In genomic region chr20:18585134-18585533, GRCh38 we compare ENCODE assay signal across 9 cellular contexts. TPM values are rescaled to one million over a fixed set of nuclear protein-coding genes. Genes with fewer than 3 reads are reported as not detected.
DNase-seq lines count a peak whose midpoint lies in the region; ATAC-seq, FAIRE-seq and TF ChIP-seq lines count a peak whose summit lies in the region.
"Had no signal": no experiment of that assay in that cellular context is flagged by ENCODE, and none has a peak within 500 bp of the region (broad histone marks: within the 10 kb centered on the region; RNA-seq: fewer than 3 reads in every experiment).

No MANE protein-coding gene starts in this region.

- intact Hi-C loops in HepG2 (cut with micrococcal nuclease; ENCODE audit: unreplicated experiment): loop anchor here (1.0 to 5.0 kb wide), 3 partner anchors 18 to 207 kb away; partner anchors contain the start of genes DZANK1, POLR3F and SMIM26
- intact Hi-C loops in ovary (cut with DNase I): no loop called here

- H3K4me3 ChIP-seq in MG63 (no peak overlapping the region), choroid plexus epithelial cell (ENCODE audit: low read depth, low read length) (no peak overlapping the region), HepG2 (replicated peaks in 1 of 3; ENCODE audit: insufficient read depth in 1 of 3, low read depth in 2 of 3, low read length in 3 of 3) (no peak overlapping the region), osteoblast (ENCODE audit: insufficient read depth, low read length) (no peak overlapping the region), ovary (no peak overlapping the region)
- H3K4me3 ChIP-seq: gastrocnemius medialis had no signal

- H3K4me2 ChIP-seq in HepG2 (ENCODE audit: low read depth, low read length): peak overlapping the region; percentile 3; the same call in 1 of the 2 replicates
- no peak overlapping the region for H3K4me2 ChIP-seq in osteoblast (ENCODE audit: insufficient read depth, low read length)

- in situ Hi-C loops in HepG2 (cut with HindIII; ENCODE audit: extremely low pct_ligation_motif_present, low pct_unique_long_range_greater_than_20kb) (no loop called here), GM13976 (cut with MboI; ENCODE audit: low sequenced_read_pairs, unreplicated experiment) (no loop called here)

- FAIRE-seq in HepG2 (lab: Jason Lieb, UNC): peak; percentile 26

- POLR2A ChIA-PET in HepG2 (lab: Yijun Ruan, JAX): interaction anchor here (0.6 to 2.4 kb wide), 18 partner anchors 8 to 1172 kb away, joined by 3 to 45 read pairs (median 6); partner anchors contain the start of genes DZANK1, POLR3F, RBBP9 and SEC23B

- WGBS in HepG2 (ENCODE audit: low lambda C conversion rate): 40% methylated on average over 2 of the region's 2 CpGs
- 87 to 93% (median 90%) methylated on average over 2 of the region's 2 CpGs for WGBS in ovary, 3 donors

- H3K9me3 ChIP-seq in MG63 (no peaks in the 10 kb centered on the region), HepG2 (ENCODE audit: low read length) (no peaks in the 10 kb centered on the region), osteoblast (ENCODE audit: low read depth, low read length) (no peaks in the 10 kb centered on the region), ovary (no peaks in the 10 kb centered on the region)
- H3K9me3 ChIP-seq: gastrocnemius medialis had no signal

- DNase-seq in ELF-1 (ENCODE audit: low read depth, low spot score) (peak; percentile 58), MG63 (peak; percentile 17), choroid plexus epithelial cell (ENCODE audit: low read depth) (peak; percentile 70), HepG2 (ENCODE audit: low spot score) (peak; percentile 86), GM13976 (ENCODE audit: low spot score) (no peak), osteoblast (ENCODE audit: insufficient read length, low spot score, missing footprints) (no peak), ovary (no peak)
- DNase-seq: activated T-cell treated with anti-CD3 and anti-CD28 coated beads, Interleukin-2, amount 50 U/mL, for 4 hours; gastrocnemius medialis had no signal

- TF ChIP-seq POLR2A in HepG2 (IDR thresholded peaks at IDR 0.05; ENCODE audit: insufficient read depth in 1 of 2, low read depth in 2 of 2, low read length in 2 of 2) (peak in 1 of 2 experiments; percentile 52; a peak in 1 of 4 replicates), ovary (IDR thresholded peaks at IDR 0.05) (no peak)

- H4K20me1 ChIP-seq in HepG2 (ENCODE audit: insufficient read depth, low read length) (no peaks in the 10 kb centered on the region), osteoblast (ENCODE audit: insufficient read depth, low read length) (no peaks in the 10 kb centered on the region)

- H2AFZ ChIP-seq in HepG2 (ENCODE audit: low read length) (no peak overlapping the region), osteoblast (ENCODE audit: low read length) (no peak overlapping the region)

- H3K36me3 ChIP-seq in MG63: no peaks in the 10 kb centered on the region
- no peaks in the 10 kb centered on the region for H3K36me3 ChIP-seq in HepG2 (replicated peaks in 1 of 2; ENCODE audit: control insufficient read depth in 1 of 2, insufficient read depth in 2 of 2, low read length in 2 of 2)
- no peaks in the 10 kb centered on the region for H3K36me3 ChIP-seq in osteoblast (ENCODE audit: insufficient read depth, low read length)
- no peaks in the 10 kb centered on the region for H3K36me3 ChIP-seq in ovary
- H3K36me3 ChIP-seq: gastrocnemius medialis had no signal

- no peak overlapping the region; the same call in 1 of the 2 replicates for H3K9ac ChIP-seq in HepG2 (ENCODE audit: insufficient read depth, low read depth, low read length)

- no peak for TF ChIP-seq CTCF in choroid plexus epithelial cell (conservative IDR thresholded peaks at IDR 0.05; ENCODE audit: low read depth, low read length)
- no peak for TF ChIP-seq CTCF in HepG2 (CRISPR knock-in tag; IDR thresholded peaks at IDR 0.05)
- TF ChIP-seq CTCF in GM13976 (IDR thresholded peaks at IDR 0.05; ENCODE audit: borderline replicate concordance, control extremely low read depth, extremely low read depth, insufficient read depth, missing control alignments): no peak
- TF ChIP-seq CTCF in osteoblast (IDR thresholded peaks at IDR 0.05; ENCODE audit: extremely low read depth, low read depth, low read length): no peak
- TF ChIP-seq CTCF in ovary (IDR thresholded peaks at IDR 0.05): no peak

- TF ChIP-seq RAD21 in HepG2 (CRISPR knock-in tag; IDR thresholded peaks at IDR 0.05): no peak

- CTCF ChIA-PET in HepG2 (lab: Yijun Ruan, JAX; ENCODE audit: low intra/inter-chr PET ratio, low total read pairs): no interaction called here

- H3K4me1 ChIP-seq in HepG2 (ENCODE audit: insufficient read depth, low read length) (peaks cover 39% of the 10 kb centered on the region), osteoblast (ENCODE audit: insufficient read depth, low read length) (peaks cover 8% of the 10 kb centered on the region), ovary (ENCODE audit: insufficient read depth) (no peaks in the 10 kb centered on the region)

- no peaks in the 10 kb centered on the region for H3K79me2 ChIP-seq in HepG2 (ENCODE audit: insufficient read depth, low read length)
- peaks cover 10% of the 10 kb centered on the region for H3K79me2 ChIP-seq in osteoblast (ENCODE audit: insufficient read depth, low read length)

- no peak overlapping the region for H3K27ac ChIP-seq in HepG2 (ENCODE audit: extremely low read length, insufficient read depth, low read length)
- H3K27ac ChIP-seq in osteoblast (ENCODE audit: low read depth, low read length): no peak overlapping the region
- no peak overlapping the region for H3K27ac ChIP-seq in ovary
- H3K27ac ChIP-seq: gastrocnemius medialis had no signal

- H3K27me3 ChIP-seq in MG63 (no peaks in the 10 kb centered on the region), HepG2 (ENCODE audit: control insufficient read depth in 1 of 2, insufficient read depth in 2 of 2, low read length in 2 of 2) (no peaks in the 10 kb centered on the region), osteoblast (ENCODE audit: insufficient read depth, low read length) (no peaks in the 10 kb centered on the region), ovary (no peaks in the 10 kb centered on the region)
- H3K27me3 ChIP-seq: gastrocnemius medialis had no signal

- BruUV-seq in HepG2 (replicated peaks; lab: Mats Ljungman, UMichigan): no TSS peak

- TF ChIP-seq EP300 in HepG2 (IDR thresholded peaks at IDR 0.05; ENCODE audit: low read depth in 2 of 2, low read length in 2 of 2): peak in 1 of 2 experiments; percentile 49; a peak in 1 of 4 replicates
- peak; percentile 54; the same call in 1 of the 2 replicates for TF ChIP-seq EP300 in HepG2 (CRISPR knock-in tag; IDR thresholded peaks at IDR 0.05; ENCODE audit: borderline replicate concordance)
- no peak for TF ChIP-seq EP300 in ovary (IDR thresholded peaks at IDR 0.05)

- ATAC-seq in HepG2: peak; percentile 52
- ATAC-seq: activated T-cell treated with anti-CD3 and anti-CD28 coated beads, Interleukin-2, amount 50 U/mL, for 4 hours; gastrocnemius medialis had no signal

RNA-seq across cellular contexts. Expression of gene DTD1, which starts 2.7 kb away (rescaled TPM):
- 48.2 and 66.9 TPM in 2 replicates for total RNA-seq in MG63 (2014; rRNA removed; shearing (Covaris generic); ENCODE audit: low replicate concordance)
- total RNA-seq in HepG2 (2016; rRNA removed; fragmentation: Illumina TruSeq; extraction: Trizol): 79.3 and 85.5 TPM in 2 replicates
- 32.5 and 39.7 TPM in 2 replicates for total RNA-seq in HepG2 (2016; cell fraction: cytosol; rRNA removed; fragmentation: Illumina TruSeq; extraction: Trizol; ENCODE audit: low read depth)
- total RNA-seq in HepG2 (2016; cell fraction: insoluble cytoplasmic fraction; rRNA removed; fragmentation: Illumina TruSeq; extraction: Trizol): 79.1 and 90.5 TPM in 2 replicates
- total RNA-seq in HepG2 (2016; cell fraction: membrane; rRNA removed; fragmentation: Illumina TruSeq; extraction: Trizol): 57.0 and 57.7 TPM in 2 replicates
- 31.8 and 34.6 TPM in 2 replicates for total RNA-seq in HepG2 (2016; cell fraction: nucleus; rRNA removed; fragmentation: Illumina TruSeq; extraction: Trizol)
- 41.2 and 46.7 TPM in 2 replicates for polyA plus RNA-seq in HepG2 (2011; rRNA removed)
- polyA plus RNA-seq in HepG2 (2011; cell fraction: cytosol; rRNA removed): 54.0 and 65.1 TPM in 2 replicates
- 14.9 and 18.0 TPM in 2 replicates for polyA plus RNA-seq in HepG2 (2011; cell fraction: nucleus; rRNA removed)
- 53.5 and 54.2 TPM in 2 replicates for polyA plus RNA-seq in HepG2 (2012)
- polyA plus RNA-seq in HepG2 (2016; cell fraction: cytosol; fragmentation: Illumina TruSeq; extraction: Trizol; ENCODE audit: low read depth): 33.0 and 38.8 TPM in 2 replicates
- polyA plus RNA-seq in HepG2 (2016; cell fraction: insoluble cytoplasmic fraction; fragmentation: Illumina TruSeq; extraction: Trizol; ENCODE audit: low read depth): 86.1 and 90.8 TPM in 2 replicates
- 45.1 and 47.9 TPM in 2 replicates for polyA plus RNA-seq in HepG2 (2016; cell fraction: membrane; fragmentation: Illumina TruSeq; extraction: Trizol; ENCODE audit: low read depth)
- 44.5 and 45.0 TPM in 2 replicates for polyA plus RNA-seq in HepG2 (2016; cell fraction: nucleus; fragmentation: Illumina TruSeq; extraction: Trizol; ENCODE audit: insufficient read depth, low read depth)
- 16.2 and 39.8 TPM in 2 replicates for polyA minus RNA-seq in HepG2 (2011; rRNA and poly(A)+ RNA removed; ENCODE audit: low replicate concordance)
- polyA minus RNA-seq in HepG2 (2011; cell fraction: cytosol; rRNA and poly(A)+ RNA removed): 17.5 and 23.0 TPM in 2 replicates
- 14.2 and 23.4 TPM in 2 replicates for polyA minus RNA-seq in HepG2 (2011; cell fraction: nucleus; rRNA and poly(A)+ RNA removed)
- 52.1 and 53.6 TPM in 2 replicates for total RNA-seq in osteoblast
- 10 to 100 TPM; 12.4 to 36.5 (median 23.6) TPM for total RNA-seq in ovary
- polyA plus RNA-seq in ovary: 10 to 100 TPM; 19.2 to 22.1 TPM

RNA-seq across cellular contexts. Expression of gene SMIM26, which starts 17.9 kb away (rescaled TPM):
- total RNA-seq in MG63 (2014; rRNA removed; shearing (Covaris generic); ENCODE audit: low replicate concordance): 32.8 and 200 TPM in 2 replicates
- total RNA-seq in HepG2 (2016; rRNA removed; fragmentation: Illumina TruSeq; extraction: Trizol) (185 and 214 TPM in 2 replicates), osteoblast (53.9 and 59.7 TPM in 2 replicates), ovary (100 to 1,000 TPM in 2 of 7 donors, 10 to 100 TPM in 5; 65.7 to 253 (median 89.4) TPM)
- total RNA-seq in HepG2 (2016; cell fraction: cytosol; rRNA removed; fragmentation: Illumina TruSeq; extraction: Trizol; ENCODE audit: low read depth): 182 and 191 TPM in 2 replicates
- total RNA-seq in HepG2 (2016; cell fraction: insoluble cytoplasmic fraction; rRNA removed; fragmentation: Illumina TruSeq; extraction: Trizol): 202 and 206 TPM in 2 replicates
- 172 TPM in 2 replicates for total RNA-seq in HepG2 (2016; cell fraction: membrane; rRNA removed; fragmentation: Illumina TruSeq; extraction: Trizol)
- total RNA-seq in HepG2 (2016; cell fraction: nucleus; rRNA removed; fragmentation: Illumina TruSeq; extraction: Trizol): 102 and 120 TPM in 2 replicates
- polyA plus RNA-seq in HepG2 (2011; rRNA removed) (249 and 262 TPM in 2 replicates), ovary (100 to 1,000 TPM; 166 to 205 TPM)
- 163 and 204 TPM in 2 replicates for polyA plus RNA-seq in HepG2 (2011; cell fraction: cytosol; rRNA removed)
- polyA plus RNA-seq in HepG2 (2011; cell fraction: nucleus; rRNA removed): 37.8 and 51.6 TPM in 2 replicates
- polyA plus RNA-seq in HepG2 (2012): 185 and 197 TPM in 2 replicates
- 119 TPM in 2 replicates for polyA plus RNA-seq in HepG2 (2016; cell fraction: cytosol; fragmentation: Illumina TruSeq; extraction: Trizol; ENCODE audit: low read depth)
- 187 and 197 TPM in 2 replicates for polyA plus RNA-seq in HepG2 (2016; cell fraction: insoluble cytoplasmic fraction; fragmentation: Illumina TruSeq; extraction: Trizol; ENCODE audit: low read depth)
- polyA plus RNA-seq in HepG2 (2016; cell fraction: membrane; fragmentation: Illumina TruSeq; extraction: Trizol; ENCODE audit: low read depth): 147 and 151 TPM in 2 replicates
- 183 and 224 TPM in 2 replicates for polyA plus RNA-seq in HepG2 (2016; cell fraction: nucleus; fragmentation: Illumina TruSeq; extraction: Trizol; ENCODE audit: insufficient read depth, low read depth)
- polyA minus RNA-seq in HepG2 (2011; rRNA and poly(A)+ RNA removed; ENCODE audit: low replicate concordance): 97.4 and 273 TPM in 2 replicates
- polyA minus RNA-seq in HepG2 (2011; cell fraction: cytosol; rRNA and poly(A)+ RNA removed): 58.6 and 63.2 TPM in 2 replicates
- polyA minus RNA-seq in HepG2 (2011; cell fraction: nucleus; rRNA and poly(A)+ RNA removed): 53.3 and 62.5 TPM in 2 replicates

Comparison
In these comparisons a context has a peak if more than half of its experiments do, and no peak if none do; other contexts are left out.
1. DNase-seq: peak in ELF-1 (single experiment), MG63 (single experiment), choroid plexus epithelial cell (single experiment) and HepG2 (single experiment); none in GM13976 (single experiment), osteoblast (single experiment) and ovary (0 of 5).